Comparison of ENCODE assay signal across 21 cellular contexts in genomic region chr13:45683701-45684100, GRCh38. TPM values are rescaled to one million over a fixed set of nuclear protein-coding genes. Genes with fewer than 3 reads are reported as not detected.
DNase-seq lines count a peak whose midpoint lies in the region; ATAC-seq, FAIRE-seq and TF ChIP-seq lines count a peak whose summit lies in the region.
"Had no signal": no experiment of that assay in that cellular context is flagged by ENCODE, and none has a peak within 500 bp of the region (broad histone marks: within the 10 kb centered on the region; RNA-seq: fewer than 3 reads in every experiment).

No MANE protein-coding gene starts in this region.

- no peaks in the 10 kb centered on the region for H4K20me1 ChIP-seq in SK-N-SH (ENCODE audit: insufficient read depth)

- ATAC-seq in SK-N-SH treated with all-trans-retinoic acid at 6 μM for 48 hours = no peak
- ATAC-seq: activated T-cell treated with anti-CD3 and anti-CD28 coated beads, Interleukin-2, amount 50 U/mL, for 72 hours had no signal

- TF ChIP-seq EP300 in SK-N-SH (IDR thresholded peaks at IDR 0.05; ENCODE audit: borderline replicate concordance in 1 of 2, low read depth in 1 of 2, low read length in 1 of 2) = no peak

- H3K36me3 Mint-ChIP-seq in endodermal cell (ENCODE audit: low read depth) (no peaks in the 10 kb centered on the region), type B pancreatic cell (no peaks in the 10 kb centered on the region)

- H3K27ac Mint-ChIP-seq in endodermal cell (peak overlapping the region; percentile 25), type B pancreatic cell (no peak overlapping the region)
- H3K27ac Mint-ChIP-seq: activated CD4-positive, alpha-beta T cell treated with anti-CD3 and anti-CD28 coated beads, Interleukin-2, amount 10 ng/mL, durations not matched to agents 7 days and 5 days; activated T-cell treated with anti-CD3 and anti-CD28 coated beads, Interleukin-2, amount 50 U/mL, for 72 hours; dendritic cell treated with granulocyte-macrophage colony-stimulating factor and Interleukin-4, amounts not matched to agents 40 ng/mL and 50 ng/mL, for 4 days had no signal

- POLR2A ChIA-PET in SK-N-SH (lab: Yijun Ruan, JAX) = no interaction called here

- H2AFZ ChIP-seq in SK-N-SH (ENCODE audit: low read depth) = no peak overlapping the region

- CTCF ChIA-PET in SK-N-SH (lab: Yijun Ruan, JAX) = interaction anchor here (1.0 to 2.3 kb wide), 3 partner anchors 18 to 128 kb away, joined by 3 to 7 read pairs (median 3); partner anchors contain the start of gene CBY2

- H3K79me2 ChIP-seq in SK-N-SH (ENCODE audit: insufficient read depth) = no peaks in the 10 kb centered on the region

- H3K27me3 ChIP-seq in SK-N-SH (ENCODE audit: insufficient read depth) (no peaks in the 10 kb centered on the region), endodermal cell (ENCODE audit: control insufficient read depth, insufficient read depth, low read length, poor library complexity, severe bottlenecking) (no peaks in the 10 kb centered on the region)
- H3K27me3 ChIP-seq: ovary had no signal

- H3K27me3 Mint-ChIP-seq in endodermal cell (ENCODE audit: insufficient read depth) = no peaks in the 10 kb centered on the region
- peaks cover 3% of the 10 kb centered on the region for H3K27me3 Mint-ChIP-seq in type B pancreatic cell
- H3K27me3 Mint-ChIP-seq: activated CD4-positive, alpha-beta T cell treated with anti-CD3 and anti-CD28 coated beads, Interleukin-2, amount 10 ng/mL, durations not matched to agents 7 days and 5 days; dendritic cell treated with granulocyte-macrophage colony-stimulating factor and Interleukin-4, amounts not matched to agents 40 ng/mL and 50 ng/mL, for 4 days had no signal

- H3K9me3 ChIP-seq in SK-N-SH (no peaks in the 10 kb centered on the region), endodermal cell (ENCODE audit: control insufficient read depth, low read length) (no peaks in the 10 kb centered on the region)
- H3K9me3 ChIP-seq: ovary, stomach had no signal

- H3K27ac ChIP-seq in SK-N-SH (ENCODE audit: low read depth in 2 of 2, low read length in 1 of 2) (no peak overlapping the region), endodermal cell (ENCODE audit: low read depth, low read length) (no peak overlapping the region)
- H3K27ac ChIP-seq: ovary, stomach had no signal

- no peaks in the 10 kb centered on the region for H3K9me2 ChIP-seq in SK-N-SH

- H3K4me1 Mint-ChIP-seq in endodermal cell (peaks cover 37% of the 10 kb centered on the region), type B pancreatic cell (ENCODE audit: unreplicated experiment) (peaks cover 28% of the 10 kb centered on the region)
- H3K4me1 Mint-ChIP-seq: activated CD4-positive, alpha-beta T cell treated with anti-CD3 and anti-CD28 coated beads, Interleukin-2, amount 10 ng/mL, durations not matched to agents 7 days and 5 days had no signal

- TF ChIP-seq POLR2A in NB4 (IDR thresholded peaks at IDR 0.05; ENCODE audit: extremely low read depth, insufficient read length) = no peak

- WGBS in SK-N-SH (ENCODE audit: low lambda C conversion rate) = 51% methylated on average over 3 of the region's 3 CpGs
- 78 to 100% methylated on average over 2 to 3 of the region's 3 CpGs for WGBS in endodermal cell (ENCODE audit: insufficient coverage in 1 of 2, insufficient read length in 1 of 2), 2 experiments

- no peaks in the 10 kb centered on the region for H3F3A ChIP-seq in SK-N-SH (replicated peaks; ENCODE audit: insufficient read depth)

- peaks cover 0 to 2% of the 10 kb centered on the region in 2 experiments; a peak in 1 of 4 replicates for H3K4me1 ChIP-seq in SK-N-SH (ENCODE audit: control insufficient read depth in 1 of 2, insufficient read depth in 2 of 2, low read depth in 1 of 2, low read length in 1 of 2)
- peaks cover 8% of the 10 kb centered on the region for H3K4me1 ChIP-seq in endodermal cell (ENCODE audit: control insufficient read depth, insufficient read depth, low read length)
- H3K4me1 ChIP-seq: stomach had no signal

- TF ChIP-seq CTCF in SK-N-SH (IDR thresholded peaks at IDR 0.05) = peak; percentile 27; the same call in 1 of the 2 replicates
- TF ChIP-seq CTCF in NB4 (IDR thresholded peaks at IDR 0.05; ENCODE audit: low read depth, low read length) = peak; percentile 35
- TF ChIP-seq CTCF in endodermal cell (conservative IDR thresholded peaks at IDR 0.05) = peak; percentile 66
- TF ChIP-seq CTCF in type B pancreatic cell (conservative IDR thresholded peaks at IDR 0.05) = peak; percentile 53

- H3K4me3 ChIP-seq in SK-N-SH (ENCODE audit: low read depth in 2 of 2, low read length in 1 of 2) (no peak overlapping the region), NB4 (ENCODE audit: low read depth, low read length) (no peak overlapping the region), endodermal cell (ENCODE audit: low read length) (no peak overlapping the region)
- H3K4me3 ChIP-seq: ovary, smooth muscle cell, stomach had no signal

- H3K4me2 ChIP-seq in SK-N-SH = no peak overlapping the region
- H3K4me2 ChIP-seq: smooth muscle cell had no signal

- H3K9ac ChIP-seq in SK-N-SH (no peak overlapping the region), endodermal cell (ENCODE audit: extremely low read depth, low read length, poor library complexity, severe bottlenecking) (no peak overlapping the region)

- H3K4me3 Mint-ChIP-seq in endodermal cell (no peak overlapping the region), type B pancreatic cell (no peak overlapping the region)
- H3K4me3 Mint-ChIP-seq: activated CD4-positive, alpha-beta T cell treated with anti-CD3 and anti-CD28 coated beads, Interleukin-2, amount 10 ng/mL, durations not matched to agents 7 days and 5 days; activated T-cell treated with anti-CD3 and anti-CD28 coated beads, Interleukin-2, amount 50 U/mL, for 72 hours; dendritic cell treated with granulocyte-macrophage colony-stimulating factor and Interleukin-4, amounts not matched to agents 40 ng/mL and 50 ng/mL, for 4 days had no signal

- no peaks in the 10 kb centered on the region for H3K36me3 ChIP-seq in SK-N-SH (replicated peaks in 1 of 2; ENCODE audit: control insufficient read depth in 1 of 2, insufficient read depth in 2 of 2, low read length in 1 of 2)
- H3K36me3 ChIP-seq in endodermal cell (ENCODE audit: control insufficient read depth, insufficient read depth, low read length) = no peaks in the 10 kb centered on the region
- H3K36me3 ChIP-seq: ovary, stomach had no signal

- DNase-seq in SK-N-SH (peak; percentile 15), NB4 (ENCODE audit: low read depth) (no peak), endodermal cell (peak; percentile 58), type B pancreatic cell (ENCODE audit: extremely low spot score, unreplicated experiment) (no peak), H4 (ENCODE audit: low spot score) (no peak), activated gamma-delta T cell (lab: John Stamatoyannopoulos, UW) (no peak), urothelium cell line (ENCODE audit: low spot score) (no peak)
- DNase-seq: activated CD4-positive, alpha-beta T cell treated with anti-CD3 and anti-CD28 coated beads, Interleukin-2, amount 10 ng/mL, durations not matched to agents 7 days and 5 days; activated T-cell treated with anti-CD3 and anti-CD28 coated beads, Interleukin-2, amount 50 U/mL, for 72 hours; amniotic stem cell; Calu3; NCI-H2029; ovary; stomach had no signal

- no peak for FAIRE-seq in urothelium cell line (lab: Jason Lieb, UNC)
- FAIRE-seq: A204.1, GM12891 had no signal

- H3K9me3 Mint-ChIP-seq in endodermal cell (no peaks in the 10 kb centered on the region), type B pancreatic cell (no peaks in the 10 kb centered on the region)
- H3K9me3 Mint-ChIP-seq: activated CD4-positive, alpha-beta T cell treated with anti-CD3 and anti-CD28 coated beads, Interleukin-2, amount 10 ng/mL, durations not matched to agents 7 days and 5 days; activated T-cell treated with anti-CD3 and anti-CD28 coated beads, Interleukin-2, amount 50 U/mL, for 72 hours; dendritic cell treated with granulocyte-macrophage colony-stimulating factor and Interleukin-4, amounts not matched to agents 40 ng/mL and 50 ng/mL, for 4 days had no signal

- TF ChIP-seq RAD21 in SK-N-SH (IDR thresholded peaks at IDR 0.05; ENCODE audit: low read length) = no peak

TF ChIP-seq in SK-N-SH, 30 proteins besides CTCF, POLR2A, EP300 and RAD21 (continues in another document):
- no peak for TF ChIP-seq POLR2AphosphoS5 (IDR thresholded peaks at IDR 0.05; ENCODE audit: low read depth, low read length)
- TF ChIP-seq FOXM1 (IDR thresholded peaks at IDR 0.05; ENCODE audit: low read depth) = no peak
- TF ChIP-seq RCOR1 (IDR thresholded peaks at IDR 0.05; ENCODE audit: low read length) = no peak
- TF ChIP-seq SIN3A (IDR thresholded peaks at IDR 0.05; ENCODE audit: borderline replicate concordance, low read depth, low read length) = no peak

TF ChIP-seq in SK-N-SH treated with all-trans-retinoic acid at 6 μM for 48 hours, 23 proteins besides CTCF, POLR2A, EP300 and RAD21 (continues in another document):
- no peak for TF ChIP-seq BACH2 (CRISPR knock-in tag; IDR thresholded peaks at IDR 0.05; ENCODE audit: borderline replicate concordance)
- TF ChIP-seq ARNTL (CRISPR knock-in tag; IDR thresholded peaks at IDR 0.05; ENCODE audit: borderline replicate concordance, low read depth) = no peak
- TF ChIP-seq OSR1 (CRISPR knock-in tag; IDR thresholded peaks at IDR 0.05) = no peak
- no peak for TF ChIP-seq POU6F1 (CRISPR knock-in tag; IDR thresholded peaks at IDR 0.05; ENCODE audit: borderline replicate concordance, low read depth)
- no peak for TF ChIP-seq SNAI2 (CRISPR knock-in tag; IDR thresholded peaks at IDR 0.05)
- TF ChIP-seq RARB (CRISPR knock-in tag; IDR thresholded peaks at IDR 0.05) = no peak

RNA-seq across cellular contexts. Expression of gene CBY2, which starts 18.4 kb away (rescaled TPM):
- not detected in 2 replicates for polyA plus RNA-seq in SK-N-SH (2012; rRNA removed)
- polyA plus RNA-seq in SK-N-SH (2012; cell fraction: cytosol; rRNA removed) = not detected in 2 replicates
- polyA plus RNA-seq in SK-N-SH (2012; cell fraction: nucleus; rRNA removed) = not detected in 2 replicates
- total RNA-seq in endodermal cell (not detected), type B pancreatic cell (ENCODE audit: low replicate concordance) (not detected in 2 replicates)
- polyA plus RNA-seq in endodermal cell (2013, experiment 1 of 2) = not detected
- not detected for polyA plus RNA-seq in endodermal cell (2013, experiment 2 of 2)
- total RNA-seq in H4 (2014; rRNA removed; shearing (Covaris generic)) = not detected in 2 replicates
- total RNA-seq: activated CD4-positive, alpha-beta T cell treated with anti-CD3 and anti-CD28 coated beads, Interleukin-2, amount 10 ng/mL, durations not matched to agents 7 days and 5 days; Calu3; fibroblast of lung; lung microvascular endothelial cell; ovary; smooth muscle cell; stomach had no signal
- polyA plus RNA-seq: fibroblast of lung, ovary, smooth muscle cell, stomach had no signal

Comparison
In these comparisons a context has a peak if more than half of its experiments do, and no peak if none do; other contexts are left out.
1. DNase-seq: peak in SK-N-SH (single experiment) and endodermal cell (single experiment); none in NB4 (single experiment), type B pancreatic cell (single experiment), H4 (single experiment), activated gamma-delta T cell (single experiment) and urothelium cell line (single experiment).
2. Peak in every context shown above with its lines, with median percentiles within 50 percentile points of each other: CTCF ChIP-seq.